Comparison of ENCODE assay signal across 8 cellular contexts in the genomic region with DNA sequence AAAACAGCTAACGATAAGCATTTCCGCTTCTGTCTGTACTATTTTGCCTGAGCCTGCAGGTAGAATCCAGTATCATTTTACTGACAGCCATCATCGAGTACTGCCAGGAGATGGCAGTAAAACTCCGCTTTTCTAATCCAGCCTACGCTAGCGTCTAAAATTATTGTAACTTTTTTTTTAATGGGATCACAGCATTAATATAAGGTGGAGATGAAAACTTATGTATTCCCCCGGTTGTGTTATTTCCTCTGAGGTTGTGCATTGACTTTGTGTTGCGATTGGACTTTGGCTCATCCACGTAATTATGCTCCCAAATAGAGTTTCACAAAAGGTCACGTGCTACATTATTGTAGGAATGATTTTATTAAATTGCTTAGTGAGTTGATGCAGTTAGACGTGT.
DNase-seq lines count a peak whose midpoint lies in the region; ATAC-seq, FAIRE-seq and TF ChIP-seq lines count a peak whose summit lies in the region.

No MANE protein-coding gene starts in this region.

- intact Hi-C loops in gastrocnemius medialis (cut with DNase I; ENCODE audit: low total_unique reads) (no loop called here), uterus (cut with DNase I; ENCODE audit: low total_unique reads) (no loop called here)

- H3K36me3 ChIP-seq in gastrocnemius medialis (no peaks in the 10 kb centered on the region), uterus (no peaks in the 10 kb centered on the region)

- H3K27ac ChIP-seq in RWPE1 (no peak overlapping the region), gastrocnemius medialis (no peak overlapping the region), uterus (no peak overlapping the region)

- H3K4me1 ChIP-seq in gastrocnemius medialis, result no peaks in the 10 kb centered on the region
- no peaks in the 10 kb centered on the region for H3K4me1 ChIP-seq in uterus

- peak; percentile 59 for ATAC-seq in HG03460 (IDR thresholded peaks at IDR 0.05; ENCODE audit: unreplicated experiment)
- ATAC-seq in gastrocnemius medialis, result peak in 1 of 2 donors; percentile 50

- H3K4me3 ChIP-seq in fibroblast of pulmonary artery (replicated peaks; ENCODE audit: low read depth, low read length) (no peak overlapping the region), gastrocnemius medialis (no peak overlapping the region), uterus (no peak overlapping the region)

- in situ Hi-C loops in gastrocnemius medialis (cut with MboI; ENCODE audit: low sequenced_read_pairs in 4 of 4), result no loop called here

- H3K27me3 ChIP-seq in gastrocnemius medialis, result no peaks in the 10 kb centered on the region
- no peaks in the 10 kb centered on the region for H3K27me3 ChIP-seq in uterus

- peak; percentile 83 for FAIRE-seq in G401.6 (lab: Jason Lieb, UNC)

- peak; percentile 41 for DNase-seq in A172 (ENCODE audit: low spot score)
- peak; percentile 53 for DNase-seq in RWPE1 (ENCODE audit: low spot score)
- peak; percentile 66 for DNase-seq in fibroblast of pulmonary artery (ENCODE audit: low read depth)
- DNase-seq in gastrocnemius medialis, result no peak
- DNase-seq in uterus, result no peak
- DNase-seq in activated CD8-positive, alpha-beta memory T cell treated with anti-CD3 and anti-CD28 coated beads for 24 hours, result no peak

- H3K9me3 ChIP-seq in gastrocnemius medialis, result no peaks in the 10 kb centered on the region
- H3K9me3 ChIP-seq in uterus, result no peaks in the 10 kb centered on the region

- POLR2A ChIA-PET in RWPE1 (lab: Yijun Ruan, JAX; ENCODE audit: low non-redundant PET), result no interaction called here

- CTCF ChIA-PET in RWPE1 (lab: Yijun Ruan, JAX), result interaction anchor here (1.0 to 1.2 kb wide), 2 partner anchors 14 to 18 kb away, joined by 3 to 5 read pairs; no protein-coding TSS in a partner anchor

- TF ChIP-seq CTCF in RWPE1 (conservative IDR thresholded peaks at IDR 0.05; ENCODE audit: low read depth), result peak; percentile 69
- TF ChIP-seq CTCF in fibroblast of pulmonary artery (IDR thresholded peaks at IDR 0.05; ENCODE audit: low read length, missing control alignments), result peak; percentile 71
- peak in 3 of 5 experiments; percentile 7 to 50 (median 26) for TF ChIP-seq CTCF in gastrocnemius medialis (IDR thresholded peaks at IDR 0.05 in 4 of 5, conservative IDR thresholded peaks at IDR 0.05 in 1 of 5)
- TF ChIP-seq CTCF in uterus (IDR thresholded peaks at IDR 0.05), result peak in 2 of 4 experiments; percentile 13

- no peak for TF ChIP-seq POLR2A in gastrocnemius medialis (IDR thresholded peaks at IDR 0.05)
- TF ChIP-seq POLR2A in uterus (IDR thresholded peaks at IDR 0.05), result no peak

Comparison
In these comparisons a context has a peak if more than half of its experiments do, and no peak if none do; other contexts are left out.
1. DNase-seq: peak in A172 (single experiment), RWPE1 (single experiment) and fibroblast of pulmonary artery (single experiment); none in gastrocnemius medialis (0 of 2), uterus (0 of 2) and activated CD8-positive, alpha-beta memory T cell treated with anti-CD3 and anti-CD28 coated beads for 24 hours (single experiment).